In genomic region chr12:78392918-78393317, GRCh38 we compare ENCODE assay signal across 10 cellular contexts.
DNase-seq lines count a peak whose midpoint lies in the region; ATAC-seq and TF ChIP-seq lines count a peak whose summit lies in the region.
"Had no signal": no experiment of that assay in that cellular context is flagged by ENCODE, and none has a peak within 500 bp of the region (broad histone marks: within the 10 kb centered on the region; RNA-seq: fewer than 3 reads in every experiment).

No MANE protein-coding gene starts in this region.

- H2AFZ ChIP-seq in neural cell (ENCODE audit: low read depth, low read length) = no peak overlapping the region

- no peaks in the 10 kb centered on the region for H3K36me3 Mint-ChIP-seq in brain
- no peaks in the 10 kb centered on the region for H3K36me3 Mint-ChIP-seq in stimulated activated effector memory CD8-positive, alpha-beta T cell treated with anti-CD3 and anti-CD28 coated beads, Interleukin-12 subunit alpha, Interleukin-12 subunit beta, amount 100 ng/mL, for 72 hours

- H3K9me3 Mint-ChIP-seq in brain = no peaks in the 10 kb centered on the region
- H3K9me3 Mint-ChIP-seq in stimulated activated effector memory CD8-positive, alpha-beta T cell treated with anti-CD3 and anti-CD28 coated beads, Interleukin-12 subunit alpha, Interleukin-12 subunit beta, amount 100 ng/mL, for 72 hours = peaks cover 8% of the 10 kb centered on the region

- H3K4me1 Mint-ChIP-seq in brain = peaks cover 13% of the 10 kb centered on the region
- no peaks in the 10 kb centered on the region for H3K4me1 Mint-ChIP-seq in stimulated activated effector memory CD8-positive, alpha-beta T cell treated with anti-CD3 and anti-CD28 coated beads, Interleukin-12 subunit alpha, Interleukin-12 subunit beta, amount 100 ng/mL, for 72 hours

- H3K27ac ChIP-seq in neural cell (ENCODE audit: low read length) (no peak overlapping the region), esophagus muscularis mucosa (replicated peaks in 1 of 4) (no peak overlapping the region)

- H3K4me3 Mint-ChIP-seq in brain = no peak overlapping the region
- H3K4me3 Mint-ChIP-seq in stimulated activated effector memory CD8-positive, alpha-beta T cell treated with anti-CD3 and anti-CD28 coated beads, Interleukin-12 subunit alpha, Interleukin-12 subunit beta, amount 100 ng/mL, for 72 hours = no peak overlapping the region

- H3K27me3 ChIP-seq in neural cell (ENCODE audit: insufficient read depth, low read depth, low read length) (no peaks in the 10 kb centered on the region), esophagus muscularis mucosa (no peaks in the 10 kb centered on the region)

- peak; percentile 45 to 62 for TF ChIP-seq CTCF in brain (conservative IDR thresholded peaks at IDR 0.05)
- peak; percentile 62 for TF ChIP-seq CTCF in neural cell (IDR thresholded peaks at IDR 0.05; ENCODE audit: poor library complexity, severe bottlenecking)
- TF ChIP-seq CTCF in esophagus muscularis mucosa (IDR thresholded peaks at IDR 0.05) = peak in 1 of 3 experiments; percentile 5

- H3K4me2 ChIP-seq in neural cell (ENCODE audit: low read length) = no peak overlapping the region

- no peak for TF ChIP-seq POLR2A in esophagus muscularis mucosa (IDR thresholded peaks at IDR 0.05; ENCODE audit: low read depth)

- H3K27me3 Mint-ChIP-seq in brain = peaks cover 3% of the 10 kb centered on the region

- TF ChIP-seq EP300 in neural cell (conservative IDR thresholded peaks at IDR 0.05; ENCODE audit: poor library complexity, severe bottlenecking) = no peak
- no peak for TF ChIP-seq EP300 in esophagus muscularis mucosa (IDR thresholded peaks at IDR 0.05)

- no peak overlapping the region for H3K4me3 ChIP-seq in neural cell (ENCODE audit: low read length)
- no peak overlapping the region for H3K4me3 ChIP-seq in esophagus muscularis mucosa
- H3K4me3 ChIP-seq: lung had no signal

- no peaks in the 10 kb centered on the region for H3K79me2 ChIP-seq in neural cell (replicated peaks; ENCODE audit: insufficient read depth, low read length)

- H3K9ac ChIP-seq in neural cell (ENCODE audit: low read length) = no peak overlapping the region

- DNase-seq in ELR (ENCODE audit: low read depth) (peak; percentile 54), NCI-H2081 (lab: John Stamatoyannopoulos, UW) (peak; percentile 47 to 54), SKM-1 treated with dmso at 0.1 percent for 144 hours (lab: John Stamatoyannopoulos, UW; ENCODE audit: unreplicated experiment) (no peak), activated gamma-delta T cell treated with Interleukin-2 at 50 U/mL for 16 hours (no peak), esophagus muscularis mucosa (ENCODE audit: extremely low spot score) (no peak)
- DNase-seq in stimulated activated effector memory CD8-positive, alpha-beta T cell treated with anti-CD3 and anti-CD28 coated beads, Interleukin-12 subunit alpha, Interleukin-12 subunit beta, amount 100 ng/mL, for 72 hours (ENCODE audit: low spot score in 2 of 2) = no peak
- DNase-seq: activated CD4-positive, alpha-beta T cell treated with anti-CD3 and anti-CD28 coated beads for 1 hour had no signal

- intact Hi-C loops in esophagus muscularis mucosa (cut with DNase I) = no loop called here

- no peaks in the 10 kb centered on the region for H3K9me3 ChIP-seq in neural cell (ENCODE audit: low read length)
- no peaks in the 10 kb centered on the region for H3K9me3 ChIP-seq in esophagus muscularis mucosa

- WGBS in esophagus muscularis mucosa = 22% methylated on average over 2 of the region's 2 CpGs

- no peaks in the 10 kb centered on the region for H3K4me1 ChIP-seq in esophagus muscularis mucosa

- H4K20me1 ChIP-seq in neural cell (ENCODE audit: insufficient read depth) = no peaks in the 10 kb centered on the region

- TF ChIP-seq RAD21 in neural cell (conservative IDR thresholded peaks at IDR 0.05) = peak; percentile 72

- no peaks in the 10 kb centered on the region for H3F3A ChIP-seq in neural cell (ENCODE audit: insufficient read depth, low read length, poor library complexity, severe bottlenecking)

- ATAC-seq in stimulated activated effector memory CD8-positive, alpha-beta T cell treated with anti-CD3 and anti-CD28 coated beads, Interleukin-12 subunit alpha, Interleukin-12 subunit beta, amount 100 ng/mL, for 72 hours = no peak

- no peaks in the 10 kb centered on the region for H3K9me2 ChIP-seq in neural cell (ENCODE audit: insufficient read depth, low read length)

- H3K36me3 ChIP-seq in neural cell (ENCODE audit: insufficient read depth, low read length) (no peaks in the 10 kb centered on the region), esophagus muscularis mucosa (no peaks in the 10 kb centered on the region)

- peak overlapping the region in 2 of 5 experiments; percentile 2 to 50 for H3K27ac Mint-ChIP-seq in brain
- no peak overlapping the region for H3K27ac Mint-ChIP-seq in stimulated activated effector memory CD8-positive, alpha-beta T cell treated with anti-CD3 and anti-CD28 coated beads, Interleukin-12 subunit alpha, Interleukin-12 subunit beta, amount 100 ng/mL, for 72 hours

TF ChIP-seq in neural cell, 6 proteins besides CTCF, POLR2A, EP300 and RAD21:
- no peak for TF ChIP-seq POLR2AphosphoS5 (IDR thresholded peaks at IDR 0.05)
- TF ChIP-seq, protein P1, sequence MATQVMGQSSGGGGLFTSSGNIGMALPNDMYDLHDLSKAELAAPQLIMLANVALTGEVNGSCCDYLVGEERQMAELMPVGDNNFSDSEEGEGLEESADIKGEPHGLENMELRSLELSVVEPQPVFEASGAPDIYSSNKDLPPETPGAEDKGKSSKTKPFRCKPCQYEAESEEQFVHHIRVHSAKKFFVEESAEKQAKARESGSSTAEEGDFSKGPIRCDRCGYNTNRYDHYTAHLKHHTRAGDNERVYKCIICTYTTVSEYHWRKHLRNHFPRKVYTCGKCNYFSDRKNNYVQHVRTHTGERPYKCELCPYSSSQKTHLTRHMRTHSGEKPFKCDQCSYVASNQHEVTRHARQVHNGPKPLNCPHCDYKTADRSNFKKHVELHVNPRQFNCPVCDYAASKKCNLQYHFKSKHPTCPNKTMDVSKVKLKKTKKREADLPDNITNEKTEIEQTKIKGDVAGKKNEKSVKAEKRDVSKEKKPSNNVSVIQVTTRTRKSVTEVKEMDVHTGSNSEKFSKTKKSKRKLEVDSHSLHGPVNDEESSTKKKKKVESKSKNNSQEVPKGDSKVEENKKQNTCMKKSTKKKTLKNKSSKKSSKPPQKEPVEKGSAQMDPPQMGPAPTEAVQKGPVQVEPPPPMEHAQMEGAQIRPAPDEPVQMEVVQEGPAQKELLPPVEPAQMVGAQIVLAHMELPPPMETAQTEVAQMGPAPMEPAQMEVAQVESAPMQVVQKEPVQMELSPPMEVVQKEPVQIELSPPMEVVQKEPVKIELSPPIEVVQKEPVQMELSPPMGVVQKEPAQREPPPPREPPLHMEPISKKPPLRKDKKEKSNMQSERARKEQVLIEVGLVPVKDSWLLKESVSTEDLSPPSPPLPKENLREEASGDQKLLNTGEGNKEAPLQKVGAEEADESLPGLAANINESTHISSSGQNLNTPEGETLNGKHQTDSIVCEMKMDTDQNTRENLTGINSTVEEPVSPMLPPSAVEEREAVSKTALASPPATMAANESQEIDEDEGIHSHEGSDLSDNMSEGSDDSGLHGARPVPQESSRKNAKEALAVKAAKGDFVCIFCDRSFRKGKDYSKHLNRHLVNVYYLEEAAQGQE (IDR thresholded peaks at IDR 0.05; ENCODE audit: borderline replicate concordance) = no peak
- TF ChIP-seq SMC3 (conservative IDR thresholded peaks at IDR 0.05; ENCODE audit: poor library complexity) = peak; percentile 73

Comparison
In these comparisons a context has a peak if more than half of its experiments do, and no peak if none do; other contexts are left out.
1. DNase-seq: peak in ELR (single experiment) and NCI-H2081 (2 of 2); none in SKM-1 treated with dmso at 0.1 percent for 144 hours (single experiment), activated gamma-delta T cell treated with Interleukin-2 at 50 U/mL for 16 hours (single experiment), esophagus muscularis mucosa (single experiment) and stimulated activated effector memory CD8-positive, alpha-beta T cell treated with anti-CD3 and anti-CD28 coated beads, Interleukin-12 subunit alpha, Interleukin-12 subunit beta, amount 100 ng/mL, for 72 hours (0 of 2).